In the genomic region with DNA sequence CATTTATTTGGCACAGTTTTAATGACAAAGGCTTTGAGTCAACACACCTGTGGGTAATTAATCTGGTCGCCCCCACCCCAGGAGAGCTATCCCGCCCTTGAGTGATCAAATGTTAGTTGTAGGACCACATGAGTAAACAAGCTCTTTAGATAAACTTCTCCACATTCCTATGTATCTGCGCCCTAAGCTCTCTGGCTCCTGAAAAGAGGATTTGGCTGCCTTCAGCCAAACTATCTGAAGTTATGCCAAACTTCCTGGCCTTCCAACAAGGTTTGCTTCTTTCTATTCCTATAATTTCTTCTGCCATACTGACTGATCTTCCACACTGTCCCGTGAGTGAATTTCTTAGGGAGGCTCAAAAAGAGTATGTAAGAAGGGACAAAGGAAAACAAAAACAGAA, we compare ENCODE assay signal across 28 cellular contexts.
"Had no signal": no experiment of that assay in that cellular context is flagged by ENCODE, and none has a peak within 500 bp of the region (broad histone marks: within the 10 kb centered on the region; RNA-seq: fewer than 3 reads in every experiment).

No MANE protein-coding gene starts in this region.

- H3K9me3 ChIP-seq: pancreas, prostate gland, testis had no signal

- H3K4me3 Mint-ChIP-seq: activated CD4-positive, alpha-beta memory T cell treated with anti-CD3 and anti-CD28 coated beads, Interleukin-2, amount 10 ng/mL, durations not matched to agents 7 days and 5 days; activated CD4-positive, alpha-beta T cell treated with anti-CD3 and anti-CD28 coated beads, Interleukin-2, amount 10 ng/mL, durations not matched to agents 7 days and 5 days; activated naive CD4-positive, alpha-beta T cell treated with anti-CD3 and anti-CD28 coated beads, Interleukin-2, amount 50 U/mL, for 24 hours; activated naive CD8-positive, alpha-beta T cell treated with anti-CD3 and anti-CD28 coated beads, Interleukin-2, amount 50 U/mL, for 24 hours; activated T-cell treated with anti-CD3 and anti-CD28 coated beads, Interleukin-2, amount 50 U/mL, for 24 hours; activated T-helper 17 cell treated with anti-CD3 and anti-CD28 coated beads, Interleukin-2, amount 50 U/mL, for 72 hours; mesothelial cell of epicardium; T-helper 17 cell had no signal

- H3K27ac ChIP-seq: prostate gland, testis had no signal

- H3K4me3 ChIP-seq: coronary artery, dorsolateral prefrontal cortex, lung, pancreas, prostate gland, testis had no signal

- H3K27me3 Mint-ChIP-seq: activated CD4-positive, alpha-beta memory T cell treated with anti-CD3 and anti-CD28 coated beads, Interleukin-2, amount 10 ng/mL, durations not matched to agents 7 days and 5 days; activated CD4-positive, alpha-beta T cell treated with anti-CD3 and anti-CD28 coated beads, Interleukin-2, amount 10 ng/mL, durations not matched to agents 7 days and 5 days; activated naive CD4-positive, alpha-beta T cell treated with anti-CD3 and anti-CD28 coated beads, Interleukin-2, amount 50 U/mL, for 24 hours; activated naive CD8-positive, alpha-beta T cell treated with anti-CD3 and anti-CD28 coated beads, Interleukin-2, amount 50 U/mL, for 24 hours; activated T-cell treated with anti-CD3 and anti-CD28 coated beads, Interleukin-2, amount 50 U/mL, for 24 hours; activated T-helper 17 cell treated with anti-CD3 and anti-CD28 coated beads, Interleukin-2, amount 50 U/mL, for 72 hours; naive B cell; T-helper 17 cell had no signal

- H3K27ac Mint-ChIP-seq: activated CD4-positive, alpha-beta memory T cell treated with anti-CD3 and anti-CD28 coated beads, Interleukin-2, amount 10 ng/mL, durations not matched to agents 7 days and 5 days; activated CD4-positive, alpha-beta T cell treated with anti-CD3 and anti-CD28 coated beads, Interleukin-2, amount 10 ng/mL, durations not matched to agents 7 days and 5 days; activated naive CD8-positive, alpha-beta T cell treated with anti-CD3 and anti-CD28 coated beads, Interleukin-2, amount 50 U/mL, for 24 hours; activated T-cell treated with anti-CD3 and anti-CD28 coated beads, Interleukin-2, amount 50 U/mL, for 24 hours; activated T-helper 17 cell treated with anti-CD3 and anti-CD28 coated beads, Interleukin-2, amount 50 U/mL, for 72 hours; mesothelial cell of epicardium; naive B cell; T-helper 17 cell had no signal

- H3K9me3 Mint-ChIP-seq: activated naive CD4-positive, alpha-beta T cell treated with anti-CD3 and anti-CD28 coated beads, Interleukin-2, amount 50 U/mL, for 24 hours; activated T-cell treated with anti-CD3 and anti-CD28 coated beads, Interleukin-2, amount 50 U/mL, for 24 hours; activated T-helper 17 cell treated with anti-CD3 and anti-CD28 coated beads, Interleukin-2, amount 50 U/mL, for 72 hours had no signal

- ATAC-seq: activated naive CD8-positive, alpha-beta T cell treated with anti-CD3 and anti-CD28 coated beads, Interleukin-2, amount 50 U/mL, for 24 hours; activated T-helper 17 cell treated with anti-CD3 and anti-CD28 coated beads, Interleukin-2, amount 50 U/mL, for 72 hours; left lobe of liver; T-helper 17 cell had no signal

- H3K27me3 ChIP-seq: dorsolateral prefrontal cortex, pancreas, testis had no signal

- H3K4me1 ChIP-seq: pancreas, prostate gland, testis had no signal

- H3K36me3 ChIP-seq: pancreas, prostate gland had no signal

- DNase-seq: activated CD4-positive, alpha-beta memory T cell treated with anti-CD3 and anti-CD28 coated beads, Interleukin-2, amount 10 ng/mL, durations not matched to agents 7 days and 5 days; activated CD4-positive, alpha-beta T cell treated with anti-CD3 and anti-CD28 coated beads, Interleukin-2, amount 10 ng/mL, durations not matched to agents 7 days and 5 days; activated CD4-positive, CD25-positive, alpha-beta regulatory T cell treated with anti-CD3 and anti-CD28 coated beads, Interleukin-2, amount 50 U/mL, for 72 hours; activated CD8-positive, alpha-beta memory T cell treated with anti-CD3 and anti-CD28 coated beads, Interleukin-2, amount 50 U/mL, for 48 hours; activated gamma-delta T cell treated with Interleukin-2 at 50 U/mL for 16 hours; activated naive CD8-positive, alpha-beta T cell treated with anti-CD3 and anti-CD28 coated beads, Interleukin-2, amount 50 U/mL, for 24 hours; activated T-cell treated with anti-CD3 and anti-CD28 coated beads, Interleukin-2, amount 50 U/mL, for 24 hours; amygdala; dorsolateral prefrontal cortex; effector memory CD4-positive, alpha-beta T cell; foreskin fibroblast; kidney glomerular epithelial cell; naive B cell; pancreas; retina; stimulated activated CD4-positive, alpha-beta T cell treated with anti-CD3 and anti-CD28 coated beads, Interleukin-2, amount 100 ng/mL, for 48 hours; stimulated activated naive CD4-positive, alpha-beta T cell treated with Interleukin-2 at 50 U/mL for 16 hours; T-helper 17 cell; T1000; trophoblast cell had no signal
